ENCODE assay signal across 20 cellular contexts in the genomic region with DNA sequence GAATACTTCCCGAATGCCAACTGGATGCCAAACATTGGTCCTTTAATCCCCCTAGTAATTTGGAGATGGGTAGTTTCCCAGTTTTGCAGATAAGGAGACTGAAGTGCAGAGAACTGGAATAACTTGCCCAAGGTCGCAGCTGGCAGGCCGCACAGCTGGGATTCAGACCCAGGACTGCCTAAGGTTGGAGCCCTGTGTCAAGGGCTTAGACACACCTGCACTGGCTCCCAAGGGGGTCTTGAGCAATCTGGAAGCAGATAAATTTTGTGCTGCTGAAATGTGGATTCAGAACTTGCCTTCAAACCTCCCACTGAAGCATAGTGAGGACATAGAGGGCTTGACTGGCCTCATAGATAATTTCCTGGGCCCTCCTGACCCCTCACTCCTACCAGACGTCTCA. TPM values are rescaled to one million over a fixed set of nuclear protein-coding genes. Genes with fewer than 3 reads are reported as not detected.
A peak's percentile ranks its signal among the peaks of the same experiment; 100 is the strongest.
DNase-seq lines count a peak whose midpoint lies in the region; ATAC-seq and TF ChIP-seq lines count a peak whose summit lies in the region.
"Had no signal": no experiment of that assay in that cellular context is flagged by ENCODE, and none has a peak within 500 bp of the region (broad histone marks: within the 10 kb centered on the region; RNA-seq: fewer than 3 reads in every experiment).

No MANE protein-coding gene starts in this region.

- H3K4me3 ChIP-seq in BLaER1 = no peak overlapping the region
- H3K4me3 ChIP-seq in HEK293 (ENCODE audit: low read depth, low read length) = no peak overlapping the region
- no peak overlapping the region for H3K4me3 ChIP-seq in body of pancreas
- H3K4me3 ChIP-seq in OCI-LY7 (ENCODE audit: low read depth, low read length, poor library complexity, severe bottlenecking) = no peak overlapping the region

- WGBS in body of pancreas, 2 donors = 36 to 42% methylated on average over 4 of the region's 4 CpGs

- no peaks in the 10 kb centered on the region for H3K79me2 ChIP-seq in OCI-LY7 (ENCODE audit: insufficient read depth, low read depth, low read length)

- peaks cover 62% of the 10 kb centered on the region for H3K36me3 Mint-ChIP-seq in nephron (ENCODE audit: low read depth)

- no TSS peak for BruUV-seq in OCI-LY7 (replicated peaks; lab: Mats Ljungman, UMichigan)

- H3K27ac Mint-ChIP-seq in nephron = peak overlapping the region; percentile 44 to 96 (median 64)
- H3K27ac Mint-ChIP-seq: activated CD4-positive, alpha-beta T cell treated with anti-CD3 and anti-CD28 coated beads, Interleukin-2, amount 10 ng/mL, durations not matched to agents 7 days and 5 days; activated naive CD4-positive, alpha-beta T cell treated with anti-CD3 and anti-CD28 coated beads, Interleukin-2, amount 50 U/mL, for 24 hours had no signal

- CTCF ChIA-PET in HEK293 (lab: Yijun Ruan, JAX) (no interaction called here), OCI-LY7 (lab: Charles Lee; ENCODE audit: unreplicated experiment) (no interaction called here)

- no peak for TF ChIP-seq POLR2A in body of pancreas (IDR thresholded peaks at IDR 0.05)

- H3K4me2 ChIP-seq in BLaER1 (peak overlapping the region; percentile 55; the same call in 1 of the 2 replicates), OCI-LY7 (ENCODE audit: low read length) (no peak overlapping the region)

- H3K9me3 ChIP-seq in BLaER1 = no peaks in the 10 kb centered on the region
- no peaks in the 10 kb centered on the region for H3K9me3 ChIP-seq in HEK293 (ENCODE audit: control insufficient read depth, insufficient read depth, low read depth, low read length)
- no peaks in the 10 kb centered on the region for H3K9me3 ChIP-seq in body of pancreas
- no peaks in the 10 kb centered on the region for H3K9me3 ChIP-seq in OCI-LY7 (ENCODE audit: low read length)

- no peak overlapping the region for H2AFZ ChIP-seq in OCI-LY7 (ENCODE audit: low read length)

- no peak for TF ChIP-seq CTCF in HEK293 (tag by site-specific recombination; IDR thresholded peaks at IDR 0.05)
- TF ChIP-seq CTCF in body of pancreas (IDR thresholded peaks at IDR 0.05) = no peak
- TF ChIP-seq CTCF in nephron (IDR thresholded peaks at IDR 0.05; ENCODE audit: unreplicated experiment in 3 of 3) = no peak
- TF ChIP-seq CTCF in OCI-LY7 (conservative IDR thresholded peaks at IDR 0.05; ENCODE audit: low read length) = no peak

- H4K20me1 ChIP-seq in BLaER1 (peaks cover 58% of the 10 kb centered on the region), OCI-LY7 (ENCODE audit: insufficient read depth, low read length) (no peaks in the 10 kb centered on the region; the same call in 1 of the 2 replicates)

- H3K9ac ChIP-seq in BLaER1 = no peak overlapping the region

- no peaks in the 10 kb centered on the region for H3K9me3 Mint-ChIP-seq in nephron
- H3K9me3 Mint-ChIP-seq: activated CD4-positive, alpha-beta T cell treated with anti-CD3 and anti-CD28 coated beads, Interleukin-2, amount 10 ng/mL, durations not matched to agents 7 days and 5 days; activated naive CD4-positive, alpha-beta T cell treated with anti-CD3 and anti-CD28 coated beads, Interleukin-2, amount 50 U/mL, for 24 hours; stimulated activated memory B cell treated with anti-CD40 and anti-IgM and Interleukin-4, amounts not matched to agents 10 μg/mL and 1 μg/mL and 100 μg/mL, for 72 hours had no signal

- H3K4me3 Mint-ChIP-seq in nephron = no peak overlapping the region
- H3K4me3 Mint-ChIP-seq: activated CD4-positive, alpha-beta T cell treated with anti-CD3 and anti-CD28 coated beads, Interleukin-2, amount 10 ng/mL, durations not matched to agents 7 days and 5 days; activated naive CD4-positive, alpha-beta T cell treated with anti-CD3 and anti-CD28 coated beads, Interleukin-2, amount 50 U/mL, for 24 hours; stimulated activated memory B cell treated with anti-CD40 and anti-IgM and Interleukin-4, amounts not matched to agents 10 μg/mL and 1 μg/mL and 100 μg/mL, for 72 hours had no signal

- H3K9me2 ChIP-seq in OCI-LY7 (ENCODE audit: insufficient read depth, low read length) = no peaks in the 10 kb centered on the region

- DNase-seq in body of pancreas (peak; percentile 61 to 89 (median 84)), NCI-H1092 treated with DMSO at 0.1 percent for 48 hours (lab: John Stamatoyannopoulos, UW) (no peak), dedifferentiated amniotic fluid mesenchymal stem cell (ENCODE audit: extremely low spot score) (no peak), NCI-H187 treated with DMSO at 0.1 percent for 48 hours (lab: John Stamatoyannopoulos, UW) (no peak), OCI-LY7 (ENCODE audit: low spot score) (no peak)
- DNase-seq: activated CD4-positive, alpha-beta T cell treated with anti-CD3 and anti-CD28 coated beads, Interleukin-2, amount 10 ng/mL, durations not matched to agents 7 days and 5 days; aorta; EL; head of caudate nucleus; KG1; NCI-H146; NCI-H748 treated with DMSO at 0.1 percent for 48 hours; stimulated activated CD4-positive, alpha-beta T cell treated with anti-CD3 and anti-CD28 coated beads, Interleukin-4, amount 100 ng/mL, for 1 hour had no signal

- intact Hi-C loops in body of pancreas (cut with DNase I) = no loop called here
- intact Hi-C loops in OCI-LY7 (cut with micrococcal nuclease; ENCODE audit: unreplicated experiment) = no loop called here

- peaks cover 79% of the 10 kb centered on the region for H3K4me1 Mint-ChIP-seq in nephron
- H3K4me1 Mint-ChIP-seq: activated CD4-positive, alpha-beta T cell treated with anti-CD3 and anti-CD28 coated beads, Interleukin-2, amount 10 ng/mL, durations not matched to agents 7 days and 5 days had no signal

- H3K36me3 ChIP-seq in BLaER1 (peaks cover 56% of the 10 kb centered on the region), HEK293 (ENCODE audit: control insufficient read depth in 2 of 2, insufficient read depth in 1 of 2, low read length in 2 of 2) (peaks cover 4 to 43% of the 10 kb centered on the region in 2 experiments; a peak in 2 of 3 replicates), body of pancreas (replicated peaks in 1 of 2; ENCODE audit: insufficient read depth in 1 of 2, low read depth in 2 of 2) (no peaks in the 10 kb centered on the region), OCI-LY7 (ENCODE audit: insufficient read depth, low read length) (no peaks in the 10 kb centered on the region)

- H3K27me3 Mint-ChIP-seq in nephron (ENCODE audit: low read depth) = peaks cover 4% of the 10 kb centered on the region
- H3K27me3 Mint-ChIP-seq: activated naive CD4-positive, alpha-beta T cell treated with anti-CD3 and anti-CD28 coated beads, Interleukin-2, amount 50 U/mL, for 24 hours; stimulated activated memory B cell treated with anti-CD40 and anti-IgM and Interleukin-4, amounts not matched to agents 10 μg/mL and 1 μg/mL and 100 μg/mL, for 72 hours had no signal

- peak; percentile 62 for ATAC-seq in body of pancreas
- ATAC-seq: right cardiac atrium; SK-N-SH treated with all-trans-retinoic acid at 6 μM for 48 hours; stimulated activated memory B cell treated with anti-CD40 and anti-IgM and Interleukin-4, amounts not matched to agents 10 μg/mL and 1 μg/mL and 100 μg/mL, for 72 hours had no signal

- H3K27ac ChIP-seq in BLaER1 = no peak overlapping the region
- H3K27ac ChIP-seq in HEK293 (ENCODE audit: extremely low read depth, low read depth, low read length) = no peak overlapping the region
- H3K27ac ChIP-seq in body of pancreas = peak overlapping the region; percentile 41 to 68 (median 52)
- H3K27ac ChIP-seq in OCI-LY7 (ENCODE audit: low read depth, low read length, poor library complexity, severe bottlenecking) = no peak overlapping the region

- peaks cover 64% of the 10 kb centered on the region for H3K4me1 ChIP-seq in BLaER1
- H3K4me1 ChIP-seq in HEK293 (ENCODE audit: control insufficient read depth, insufficient read depth, low read length) = peaks cover 30% of the 10 kb centered on the region
- H3K4me1 ChIP-seq in body of pancreas = peaks cover 74% of the 10 kb centered on the region
- peaks cover 4% of the 10 kb centered on the region for H3K4me1 ChIP-seq in OCI-LY7 (ENCODE audit: insufficient read depth, low read length, poor library complexity, severe bottlenecking)

- H3K27me3 ChIP-seq in BLaER1 = no peaks in the 10 kb centered on the region
- no peaks in the 10 kb centered on the region for H3K27me3 ChIP-seq in body of pancreas

- POLR2A ChIA-PET in HEK293 (lab: Yijun Ruan, JAX) (no interaction called here), OCI-LY7 (lab: Charles Lee) (no interaction called here)

TF ChIP-seq in HEK293, 187 proteins besides CTCF, POLR2A, EP300 and RAD21:
- TF ChIP-seq ZNF366 (tag by site-specific recombination; conservative IDR thresholded peaks at IDR 0.05) (no peak), ZXDB (tag by site-specific recombination; IDR thresholded peaks at IDR 0.05) (no peak), GLIS1 (tag by site-specific recombination; IDR thresholded peaks at IDR 0.05) (peak; percentile 25; the same call in 1 of the 2 replicates)

RNA-seq across cellular contexts. Expression of gene FOXP4, which starts 30.5 kb away (rescaled TPM):
- total RNA-seq in body of pancreas (10 to 100 TPM in 1 of 2 donors, 1 to 10 TPM in 1; 8.6 to 10.5 TPM), OCI-LY7 (2022) (26.3 and 26.7 TPM in 2 replicates)
- 5.1 and 6.3 TPM in 2 replicates for total RNA-seq in OCI-LY7 (2014; rRNA removed; shearing (Covaris generic))

Comparison
In these comparisons a context has a peak if more than half of its experiments do, and no peak if none do; other contexts are left out.
1. H3K27ac ChIP-seq: peak in body of pancreas (4 of 4); none in BLaER1 (single experiment), HEK293 (single experiment) and OCI-LY7 (single experiment).
2. DNase-seq: peak in body of pancreas (4 of 4); none in NCI-H1092 treated with DMSO at 0.1 percent for 48 hours (single experiment), dedifferentiated amniotic fluid mesenchymal stem cell (single experiment), NCI-H187 treated with DMSO at 0.1 percent for 48 hours (single experiment) and OCI-LY7 (single experiment).